1 cellular context compared by ENCODE assay signal in genomic region chr22:49823289-49824045, GRCh38.
A peak's percentile ranks its signal among the peaks of the same experiment; 100 is the strongest.
TF ChIP-seq lines count a peak whose summit lies in the region.

No MANE protein-coding gene starts in this region.

TF ChIP-seq in H1, 55 proteins besides CTCF, POLR2A, EP300 and RAD21:
- TF ChIP-seq POLR2AphosphoS5 (IDR thresholded peaks at IDR 0.05; ENCODE audit: low read depth, low read length) (peak; percentile 8; the same call in 1 of the 2 replicates), GABPA (IDR thresholded peaks at IDR 0.05; ENCODE audit: borderline replicate concordance, insufficient read depth, low read length) (no peak)
